In genomic region chr5:44387391-44387790, GRCh38 we compare ENCODE assay signal across 16 cellular contexts. TPM values are rescaled to one million over a fixed set of nuclear protein-coding genes. Genes with fewer than 3 reads are reported as not detected.
DNase-seq lines count a peak whose midpoint lies in the region; FAIRE-seq and TF ChIP-seq lines count a peak whose summit lies in the region.
"Had no signal": no experiment of that assay in that cellular context is flagged by ENCODE, and none has a peak within 500 bp of the region (broad histone marks: within the 10 kb centered on the region; RNA-seq: fewer than 3 reads in every experiment).

No MANE protein-coding gene starts in this region.

- no peak overlapping the region for H4K91ac ChIP-seq in H1 (replicated peaks; ENCODE audit: insufficient read length, low read length)

- H2BK5ac ChIP-seq in H1 (ENCODE audit: low read depth, low read length) = no peak overlapping the region

- no peak overlapping the region for H3K9ac ChIP-seq in H1 (replicated peaks in 1 of 4; ENCODE audit: extremely low read depth in 1 of 4, low read depth in 3 of 4, low read length in 3 of 4)

- DNase-seq in NCI-H69 (lab: John Stamatoyannopoulos, UW) (peak; percentile 46), H1 (ENCODE audit: low read depth in 1 of 2, low spot score in 2 of 2) (no peak), tibial artery (no peak), GM20000 (ENCODE audit: low spot score) (no peak), NCI-H1048 (lab: John Stamatoyannopoulos, UW) (no peak), C1 segment of cervical spinal cord (lab: John Stamatoyannopoulos, UW) (no peak)
- DNase-seq: activated T-cell treated with anti-CD3 and anti-CD28 coated beads, Interleukin-2, amount 50 U/mL, for 24 hours; naive B cell; NCI-H1436; NCI-H510A treated with DMSO at 0.1 percent for 48 hours; PC-3; spleen; T-cell had no signal

- H3K14ac ChIP-seq in H1 (ENCODE audit: insufficient read length) = no peak overlapping the region

- H4K20me1 ChIP-seq in H1 (replicated peaks in 1 of 2; ENCODE audit: control insufficient read depth in 1 of 2, insufficient read depth in 2 of 2, low read length in 2 of 2) = no peaks in the 10 kb centered on the region

- intact Hi-C loops in tibial artery (cut with DNase I; ENCODE audit: low total_unique reads) = no loop called here

- FAIRE-seq in H1 (lab: Jason Lieb, UNC) = no peak
- FAIRE-seq: H54, islet of Langerhans had no signal

- no peak overlapping the region for H4K8ac ChIP-seq in H1 (ENCODE audit: extremely low read depth, insufficient read depth, low read length)

- no peak for TF ChIP-seq EP300 in H1 (IDR thresholded peaks at IDR 0.05; ENCODE audit: borderline replicate concordance in 1 of 2, low read depth in 2 of 2, low read length in 2 of 2)

- H3K27me3 ChIP-seq in H1 (replicated peaks in 1 of 4; ENCODE audit: control insufficient read depth in 3 of 4, extremely low read depth in 1 of 4, insufficient read depth in 3 of 4, low read length in 3 of 4) = peaks cover 6 to 32% (median 25%) of the 10 kb centered on the region in 4 experiments
- no peaks in the 10 kb centered on the region for H3K27me3 ChIP-seq in muscle layer of duodenum (ENCODE audit: low read depth, low read length)
- peaks cover 0 to 6% of the 10 kb centered on the region in 2 donors for H3K27me3 ChIP-seq in tibial artery

- H3K9me3 ChIP-seq in H1 (ENCODE audit: insufficient read depth in 2 of 2, low read depth in 1 of 2, low read length in 1 of 2) (no peaks in the 10 kb centered on the region), muscle layer of duodenum (ENCODE audit: control insufficient read depth in 1 of 2, low read length in 2 of 2) (no peaks in the 10 kb centered on the region), tibial artery (no peaks in the 10 kb centered on the region)
- H3K9me3 ChIP-seq: spleen had no signal

- H3K27ac ChIP-seq in H1 (ENCODE audit: low read depth, low read length) = no peak overlapping the region
- H3K27ac ChIP-seq in muscle layer of duodenum (ENCODE audit: low read length) = peak overlapping the region; percentile 19
- H3K27ac ChIP-seq in tibial artery = no peak overlapping the region
- H3K27ac ChIP-seq: spleen had no signal

- H4K5ac ChIP-seq in H1 (ENCODE audit: insufficient read length, low read depth, low read length) = no peak overlapping the region

- H3K4me1 ChIP-seq in H1 (replicated peaks in 1 of 4; ENCODE audit: control insufficient read depth in 3 of 4, insufficient read depth in 4 of 4, low read length in 3 of 4) = peaks cover 2 to 11% (median 4%) of the 10 kb centered on the region in 4 experiments; a peak in 5 of 7 replicates
- peaks cover 0 to 21% of the 10 kb centered on the region in 2 donors for H3K4me1 ChIP-seq in muscle layer of duodenum (ENCODE audit: control insufficient read depth in 1 of 2, insufficient read depth in 2 of 2, low read length in 2 of 2)
- peaks cover 0 to 26% (median 16%) of the 10 kb centered on the region in 4 donors for H3K4me1 ChIP-seq in tibial artery

- H3K4me3 ChIP-seq in H1 (ENCODE audit: extremely low read depth in 1 of 4, insufficient read depth in 2 of 4, low read depth in 3 of 4, low read length in 4 of 4) (peak overlapping the region in 2 of 4 experiments; percentile 56 to 65; a peak in 3 of 8 replicates), muscle layer of duodenum (ENCODE audit: low read depth in 1 of 2, low read length in 2 of 2) (peak overlapping the region; percentile 62 to 82), tibial artery (peak overlapping the region; percentile 51 to 60)

- H2BK12ac ChIP-seq in H1 (ENCODE audit: low read depth, low read length) = no peak overlapping the region

- H2AFZ ChIP-seq in H1 (ENCODE audit: low read length) = no peak overlapping the region

- no peak overlapping the region for H2AK5ac ChIP-seq in H1 (ENCODE audit: low read depth, low read length)

- 32% methylated on average over 3 of the region's 3 CpGs; no CpG with 5 or more reads in 1 of the 2 experiments for WGBS in H1 (ENCODE audit: extremely low coverage in 1 of 2, insufficient coverage in 1 of 2, insufficient read length in 1 of 2, insufficient replicate concordance in 2 of 2, low coverage in 1 of 2, low lambda C conversion rate in 2 of 2, missing lambda C conversion rate in 1 of 2), 2 experiments

- no peak overlapping the region for H3K23ac ChIP-seq in H1 (ENCODE audit: insufficient read length)

- H3K36me3 ChIP-seq in H1 (ENCODE audit: control insufficient read depth in 2 of 4, insufficient read depth in 4 of 4, low read length in 3 of 4) (no peaks in the 10 kb centered on the region), muscle layer of duodenum (ENCODE audit: control insufficient read depth in 1 of 2, insufficient read depth in 2 of 2, low read length in 2 of 2) (no peaks in the 10 kb centered on the region), tibial artery (no peaks in the 10 kb centered on the region)
- H3K36me3 ChIP-seq: spleen had no signal

- TF ChIP-seq CTCF in H1 (IDR thresholded peaks at IDR 0.05; ENCODE audit: control extremely low read depth in 1 of 3, insufficient read depth in 1 of 3, low read depth in 1 of 3, low read length in 3 of 3) = no peak
- no peak for TF ChIP-seq CTCF in tibial artery (IDR thresholded peaks at IDR 0.05)
- TF ChIP-seq CTCF in GM20000 (IDR thresholded peaks at IDR 0.05; ENCODE audit: extremely low read depth, missing control alignments) = no peak

- peak overlapping the region; percentile 83 to 96 for H3K4me2 ChIP-seq in H1 (ENCODE audit: insufficient read depth in 1 of 2, low read depth in 2 of 2, low read length in 2 of 2)

- no peaks in the 10 kb centered on the region for H3K79me2 ChIP-seq in H1 (ENCODE audit: control insufficient read depth in 1 of 2, insufficient read depth in 2 of 2, low read length in 2 of 2)

- H3K18ac ChIP-seq in H1 (ENCODE audit: extremely low read depth, low read length) = no peak overlapping the region

- no peak overlapping the region for H2BK15ac ChIP-seq in H1 (ENCODE audit: low read length)

- CTCF ChIA-PET in H1 (lab: Charles Lee; ENCODE audit: partially characterized antibody) = no interaction called here

- no peak overlapping the region for H2BK120ac ChIP-seq in H1 (replicated peaks; ENCODE audit: low read depth, low read length)

- no peak for TF ChIP-seq POLR2A in H1 (IDR thresholded peaks at IDR 0.05; ENCODE audit: control extremely low read depth in 1 of 2, low read depth in 2 of 2, low read length in 2 of 2)

- no peak overlapping the region for H3K4ac ChIP-seq in H1 (replicated peaks; ENCODE audit: insufficient read length, low read depth, low read length)

- POLR2A ChIA-PET in H1 (lab: Charles Lee; ENCODE audit: partially characterized antibody) = no interaction called here

- H3K56ac ChIP-seq in H1 (replicated peaks; ENCODE audit: insufficient read length, low read depth, low read length) = no peak overlapping the region

- peaks cover 16% of the 10 kb centered on the region for H3K23me2 ChIP-seq in H1 (ENCODE audit: low read depth, low read length)

- TF ChIP-seq RAD21 in H1 (IDR thresholded peaks at IDR 0.05 in 1 of 2, conservative IDR thresholded peaks at IDR 0.05 in 1 of 2; ENCODE audit: low read depth in 2 of 2, low read length in 2 of 2) = no peak

- no peak overlapping the region for H2BK20ac ChIP-seq in H1 (ENCODE audit: low read length)

- H3K79me1 ChIP-seq in H1 (ENCODE audit: low read depth, low read length) = no peaks in the 10 kb centered on the region

TF ChIP-seq in H1, 55 proteins besides CTCF, POLR2A, EP300 and RAD21:
- TF ChIP-seq POLR2AphosphoS5 (IDR thresholded peaks at IDR 0.05; ENCODE audit: low read depth, low read length) = no peak
- TF ChIP-seq NRF1 (IDR thresholded peaks at IDR 0.05; ENCODE audit: low read depth, low read length) = no peak
- no peak for TF ChIP-seq SIN3A (conservative IDR thresholded peaks at IDR 0.05 in 1 of 2, IDR thresholded peaks at IDR 0.05 in 1 of 2; ENCODE audit: low read depth in 1 of 2, low read length in 2 of 2)
- no peak for TF ChIP-seq CEBPB (IDR thresholded peaks at IDR 0.05; ENCODE audit: low read depth, low read length)
- no peak for TF ChIP-seq FOSL1 (IDR thresholded peaks at IDR 0.05; ENCODE audit: insufficient read depth, low read depth, low read length)
TF ChIP-seq in H1: peak in this region for 0.

RNA-seq across cellular contexts. Expression of gene FGF10, which starts 1.8 kb away (rescaled TPM):
- total RNA-seq in H1 (2021; fragmentation: NEBNext Ultra II Directional; extraction: Animal tissue kit (Norgen Biotek cat#: 25700)) = 0.42 and 0.54 TPM in 2 replicates
- 0.06 and 0.09 TPM in 2 replicates for polyA plus RNA-seq in H1 (2011; rRNA removed)
- 0.10 TPM for polyA plus RNA-seq in H1 (2011; cell fraction: cytosol; rRNA removed)
- 0.10 TPM for polyA plus RNA-seq in H1 (2011; cell fraction: nucleus; rRNA removed)
- polyA plus RNA-seq in H1 (2012, experiment 1 of 2) = 0.08 TPM in 1 of 4 replicates, not detected in the others
- not detected for polyA plus RNA-seq in H1 (2012, experiment 2 of 2)
- 0.26 TPM for polyA plus RNA-seq in H1 (2013, experiment 1 of 2)
- polyA plus RNA-seq in H1 (2013, experiment 2 of 2) = 0.29 TPM
- 0.16 and 0.39 TPM in 2 replicates for polyA minus RNA-seq in H1 (2011; rRNA and poly(A)+ RNA removed)
- not detected for polyA minus RNA-seq in H1 (2011; cell fraction: cytosol; rRNA and poly(A)+ RNA removed)
- polyA minus RNA-seq in H1 (2011; cell fraction: nucleus; rRNA and poly(A)+ RNA removed) = 0.30 TPM
- total RNA-seq: PC-3, spleen, T-cell had no signal
